Comparison of ENCODE assay signal across 8 cellular contexts in the genomic region with DNA sequence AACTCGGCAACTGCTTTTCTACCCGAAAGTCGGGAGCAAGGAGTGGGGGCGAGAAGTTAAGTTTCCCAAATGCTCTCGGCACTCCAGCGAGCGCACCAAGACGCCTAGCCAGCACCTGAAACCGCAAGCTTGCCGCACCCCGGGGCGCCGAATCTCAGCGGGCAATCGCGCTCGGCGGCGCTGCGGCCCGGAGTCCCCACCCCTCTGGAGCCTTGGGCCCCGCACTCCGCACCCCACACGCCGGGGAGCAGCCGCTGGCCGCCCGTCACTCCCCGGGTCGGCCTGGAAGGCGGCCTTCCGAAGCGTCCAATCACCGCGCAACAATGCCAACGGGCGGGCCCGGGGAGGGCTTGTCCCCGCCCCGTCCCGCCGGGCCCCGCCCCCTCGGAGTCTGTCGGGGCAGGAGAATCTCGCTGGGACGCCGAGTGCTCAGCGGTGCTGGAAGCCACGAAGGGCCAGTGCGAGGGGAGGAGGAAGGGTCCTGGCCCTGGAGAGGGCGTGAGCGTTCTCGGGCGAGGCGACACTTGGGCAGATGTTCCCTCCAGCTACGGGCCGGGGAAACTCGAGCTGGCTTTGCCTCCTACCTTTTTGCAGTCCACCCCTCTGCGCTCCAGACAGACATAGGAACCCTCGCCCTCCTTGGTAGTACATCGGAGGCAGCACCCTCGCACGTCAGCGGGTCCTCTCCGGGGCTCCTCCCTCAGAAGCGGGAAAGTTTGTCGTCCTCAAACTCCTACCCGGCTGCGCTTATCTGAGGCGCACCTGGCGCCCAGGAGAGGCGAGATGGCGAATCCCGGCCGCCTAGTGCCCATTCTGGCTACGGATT. TPM values are rescaled to one million over a fixed set of nuclear protein-coding genes. Genes with fewer than 3 reads are reported as not detected.
A peak's percentile ranks its signal among the peaks of the same experiment; 100 is the strongest.
DNase-seq lines count a peak whose midpoint lies in the region; ATAC-seq and TF ChIP-seq lines count a peak whose summit lies in the region.

No MANE protein-coding gene starts in this region.

- H3K9me3 Mint-ChIP-seq in progenitor cell of endocrine pancreas (ENCODE audit: low read depth), result no peaks in the 10 kb centered on the region

- H3K4me1 ChIP-seq in right cardiac atrium (ENCODE audit: control insufficient read depth, insufficient read depth, low read length), result no peaks in the 10 kb centered on the region
- H3K4me1 ChIP-seq in urinary bladder (ENCODE audit: insufficient read depth), result peaks cover 4% of the 10 kb centered on the region

- no peak overlapping the region for H3K27ac Mint-ChIP-seq in progenitor cell of endocrine pancreas

- H3K4me3 ChIP-seq in GM06990 (replicated peaks; ENCODE audit: low read depth, low read length) (peak overlapping the region; percentile 72), right cardiac atrium (ENCODE audit: low read length) (peak overlapping the region; percentile 95), urinary bladder (ENCODE audit: low read depth, low read length) (peak overlapping the region; percentile 92)

- ATAC-seq in HG02588 (IDR thresholded peaks at IDR 0.05; ENCODE audit: unreplicated experiment) (peak; percentile 98), right cardiac atrium (peak; percentile 99)

- H3K4me3 Mint-ChIP-seq in progenitor cell of endocrine pancreas (ENCODE audit: low read depth), result peak overlapping the region; percentile 69

- under 1% methylated on average over 77 of the region's 77 CpGs for WGBS in right cardiac atrium
- WGBS in urinary bladder, result under 1% methylated on average over 77 of the region's 77 CpGs

- H3K27ac ChIP-seq in right cardiac atrium (ENCODE audit: low read length) (peak overlapping the region; percentile 19), urinary bladder (ENCODE audit: low read depth) (peak overlapping the region; percentile 44)

- H3K9me3 ChIP-seq in right cardiac atrium (ENCODE audit: control insufficient read depth, low read length), result no peaks in the 10 kb centered on the region

- H3K36me3 Mint-ChIP-seq in progenitor cell of endocrine pancreas (ENCODE audit: insufficient read depth), result no peaks in the 10 kb centered on the region

- intact Hi-C loops in right cardiac atrium (cut with DNase I), result no loop called here

- H3K4me1 Mint-ChIP-seq in progenitor cell of endocrine pancreas (ENCODE audit: low read depth), result peaks cover 8% of the 10 kb centered on the region

- H3K27me3 Mint-ChIP-seq in progenitor cell of endocrine pancreas, result peaks cover 72% of the 10 kb centered on the region

- TF ChIP-seq CTCF in GM06990 (IDR thresholded peaks at IDR 0.05; ENCODE audit: insufficient read depth, low read length, poor library complexity, severe bottlenecking), result no peak
- TF ChIP-seq CTCF in progenitor cell of endocrine pancreas (IDR thresholded peaks at IDR 0.05; ENCODE audit: unreplicated experiment), result peak; percentile 35

- DNase-seq in GM06990 (ENCODE audit: extremely low read depth, insufficient read length) (peak; percentile 81), NCI-H1092 (lab: John Stamatoyannopoulos, UW) (peak; percentile 85), T-helper 1 cell (peak; percentile 14 to 76 (median 38)), anterior cingulate cortex (lab: John Stamatoyannopoulos, UW) (peak; percentile 16 to 89 (median 78)), right cardiac atrium (peak; percentile 95 to 97 (median 97)), progenitor cell of endocrine pancreas (ENCODE audit: low spot score, unreplicated experiment) (peak; percentile 89)

- peaks cover 5% of the 10 kb centered on the region for H3K27me3 ChIP-seq in GM06990 (replicated peaks; ENCODE audit: control insufficient read depth, insufficient read depth, low read length)
- H3K27me3 ChIP-seq in right cardiac atrium (ENCODE audit: control insufficient read depth, insufficient read depth), result no peaks in the 10 kb centered on the region

- H3K36me3 ChIP-seq in GM06990 (ENCODE audit: control insufficient read depth, insufficient read depth, low read length), result no peaks in the 10 kb centered on the region
- H3K36me3 ChIP-seq in urinary bladder (ENCODE audit: insufficient read depth), result no peaks in the 10 kb centered on the region

RNA-seq across cellular contexts. Expression of gene ZBTB7C, which starts 1.1 kb away (rescaled TPM):
- total RNA-seq in right cardiac atrium, result 1 to 10 TPM; 1.8 to 3.7 (median 2.6) TPM
- 0.88 TPM for polyA plus RNA-seq in right cardiac atrium
- total RNA-seq in progenitor cell of endocrine pancreas, result 0.57 and 0.95 TPM in 2 replicates
- total RNA-seq in urinary bladder, result 8.6 TPM
- polyA plus RNA-seq in urinary bladder, result 4.6 TPM

Comparison
In these comparisons a context has a peak if more than half of its experiments do, and no peak if none do; other contexts are left out.
1. Peak in every context shown above with its lines: DNase-seq, ATAC-seq, H3K4me3 ChIP-seq and H3K27ac ChIP-seq.
2. DNase-seq: peak in every context shown above with its lines; median percentile 97 in right cardiac atrium; 89 in progenitor cell of endocrine pancreas; 85 in NCI-H1092; 81 in GM06990; 78 in anterior cingulate cortex; 38 in T-helper 1 cell.